Comparison of ENCODE assay signal across 1 cellular context in genomic region chr20:62769346-62770071, GRCh38.
TF ChIP-seq lines count a peak whose summit lies in the region.

No MANE protein-coding gene starts in this region.

TF ChIP-seq in GM23338, 12 proteins besides CTCF, POLR2A, EP300 and RAD21 (continued from another document):
- no peak for TF ChIP-seq REST (IDR thresholded peaks at IDR 0.05; ENCODE audit: unreplicated experiment)
- TF ChIP-seq JUNB (IDR thresholded peaks at IDR 0.05; ENCODE audit: unreplicated experiment), result no peak
- no peak for TF ChIP-seq ZNF462 (CRISPR knock-in tag; IDR thresholded peaks at IDR 0.05)
- TF ChIP-seq ZNF331 (CRISPR knock-in tag; IDR thresholded peaks at IDR 0.05; ENCODE audit: low read depth), result no peak
- no peak for TF ChIP-seq POLR2AphosphoS5 (IDR thresholded peaks at IDR 0.05; ENCODE audit: low read depth)
- TF ChIP-seq ETS1 (IDR thresholded peaks at IDR 0.05), result no peak
- TF ChIP-seq EZH2 (IDR thresholded peaks at IDR 0.05; ENCODE audit: low read depth, unreplicated experiment), result no peak
- TF ChIP-seq CREB1 (CRISPR knock-in tag; IDR thresholded peaks at IDR 0.05; ENCODE audit: low read depth), result no peak
- no peak for TF ChIP-seq NANOG (IDR thresholded peaks at IDR 0.05; ENCODE audit: borderline replicate concordance)
- no peak for TF ChIP-seq EZH2phosphoT487 (IDR thresholded peaks at IDR 0.05; ENCODE audit: unreplicated experiment)
